Comparison of ENCODE assay signal across 9 cellular contexts in genomic region chr11:75325713-75326438, GRCh38. TPM values are rescaled to one million over a fixed set of nuclear protein-coding genes. Genes with fewer than 3 reads are reported as not detected.
A peak's percentile ranks its signal among the peaks of the same experiment; 100 is the strongest.
DNase-seq lines count a peak whose midpoint lies in the region; ATAC-seq and TF ChIP-seq lines count a peak whose summit lies in the region.
"Had no signal": no experiment of that assay in that cellular context is flagged by ENCODE, and none has a peak within 500 bp of the region (broad histone marks: within the 10 kb centered on the region; RNA-seq: fewer than 3 reads in every experiment).

No MANE protein-coding gene starts in this region.

- POLR2A ChIA-PET in OCI-LY7 (lab: Charles Lee) = interaction anchor here (0.6 kb wide), 1 partner anchor 53 kb away, joined by 3 read pairs; no protein-coding TSS in a partner anchor

- no TSS peak for BruUV-seq in OCI-LY7 (replicated peaks; lab: Mats Ljungman, UMichigan)

- H3K27me3 Mint-ChIP-seq in activated naive CD4-positive, alpha-beta T cell treated with anti-CD3 and anti-CD28 coated beads for 36 hours (ENCODE audit: low read depth) = no peaks in the 10 kb centered on the region
- H3K27me3 Mint-ChIP-seq: activated B cell treated with CpG ODN at 0.5 μM for 24 hours had no signal

- peak overlapping the region; percentile 29 for H3K4me3 Mint-ChIP-seq in activated naive CD4-positive, alpha-beta T cell treated with anti-CD3 and anti-CD28 coated beads for 36 hours
- H3K4me3 Mint-ChIP-seq: activated B cell treated with CpG ODN at 0.5 μM for 24 hours had no signal

- H3K36me3 ChIP-seq in right atrium auricular region (no peaks in the 10 kb centered on the region), OCI-LY7 (ENCODE audit: insufficient read depth, low read length) (no peaks in the 10 kb centered on the region)

- peaks cover 0 to 32% of the 10 kb centered on the region in 2 donors for H3K4me1 ChIP-seq in right atrium auricular region
- peaks cover 5% of the 10 kb centered on the region for H3K4me1 ChIP-seq in OCI-LY7 (ENCODE audit: insufficient read depth, low read length, poor library complexity, severe bottlenecking)

- CTCF ChIA-PET in activated naive CD4-positive, alpha-beta T cell treated with anti-CD3 and anti-CD28 coated beads for 36 hours (lab: Charles Lee) = interaction anchor here (0.7 to 2.3 kb wide), 10 partner anchors 9 to 208 kb away, joined by 3 to 14 read pairs (median 5); no protein-coding TSS in a partner anchor
- CTCF ChIA-PET in OCI-LY7 (lab: Charles Lee; ENCODE audit: unreplicated experiment) = no interaction called here

- DNase-seq in activated gamma-delta T cell treated with anti-CD3 and anti-CD28 coated beads, Interleukin-2, amount 50 U/mL, for 16 hours (ENCODE audit: low read depth) = peak; percentile 17
- DNase-seq in activated gamma-delta T cell treated with Interleukin-2 at 50 U/mL for 16 hours (no peak), right atrium auricular region (ENCODE audit: low spot score) (peak; percentile 85), OCI-LY7 (ENCODE audit: low spot score) (no peak), NK-92 (lab: John Stamatoyannopoulos, UW; ENCODE audit: unreplicated experiment) (no peak)
- DNase-seq in activated naive CD4-positive, alpha-beta T cell treated with anti-CD3 and anti-CD28 coated beads for 36 hours = peak; percentile 86
- peak; percentile 44 to 55 for DNase-seq in stimulated activated CD4-positive, alpha-beta T cell treated with anti-CD3 and anti-CD28 coated beads, Interleukin-2, amount 100 ng/mL, for 48 hours
- DNase-seq: activated B cell treated with CpG ODN at 0.5 μM for 24 hours had no signal

- no peaks in the 10 kb centered on the region for H3K9me2 ChIP-seq in OCI-LY7 (ENCODE audit: insufficient read depth, low read length)

- H3K9me3 Mint-ChIP-seq in activated naive CD4-positive, alpha-beta T cell treated with anti-CD3 and anti-CD28 coated beads for 36 hours = no peaks in the 10 kb centered on the region
- H3K9me3 Mint-ChIP-seq: activated B cell treated with CpG ODN at 0.5 μM for 24 hours had no signal

- no peaks in the 10 kb centered on the region for H3K79me2 ChIP-seq in OCI-LY7 (ENCODE audit: insufficient read depth, low read depth, low read length)

- intact Hi-C loops in activated naive CD4-positive, alpha-beta T cell treated with anti-CD3 and anti-CD28 coated beads for 36 hours (cut with micrococcal nuclease) = loop anchor here (1.0 kb wide), 2 partner anchors 46 to 206 kb away; no protein-coding TSS in a partner anchor
- intact Hi-C loops in OCI-LY7 (cut with micrococcal nuclease; ENCODE audit: unreplicated experiment) = no loop called here

- no peaks in the 10 kb centered on the region for H3K27me3 ChIP-seq in right atrium auricular region

- no peak overlapping the region for H3K4me2 ChIP-seq in OCI-LY7 (ENCODE audit: low read length)

- no peaks in the 10 kb centered on the region for H3K9me3 ChIP-seq in right atrium auricular region
- H3K9me3 ChIP-seq in OCI-LY7 (ENCODE audit: low read length) = no peaks in the 10 kb centered on the region

- H3K4me3 ChIP-seq in right atrium auricular region = no peak overlapping the region
- no peak overlapping the region for H3K4me3 ChIP-seq in OCI-LY7 (ENCODE audit: low read depth, low read length, poor library complexity, severe bottlenecking)

- TF ChIP-seq CTCF in right atrium auricular region (IDR thresholded peaks at IDR 0.05) = no peak
- no peak for TF ChIP-seq CTCF in OCI-LY7 (conservative IDR thresholded peaks at IDR 0.05; ENCODE audit: low read length)

- H3K36me3 Mint-ChIP-seq in activated naive CD4-positive, alpha-beta T cell treated with anti-CD3 and anti-CD28 coated beads for 36 hours (ENCODE audit: low read depth) = peaks cover 1% of the 10 kb centered on the region

- no peak for ATAC-seq in HG03095 (IDR thresholded peaks at IDR 0.05; ENCODE audit: unreplicated experiment)

- H3K27ac ChIP-seq in right atrium auricular region (peak overlapping the region; percentile 3 to 62), OCI-LY7 (ENCODE audit: low read depth, low read length, poor library complexity, severe bottlenecking) (no peak overlapping the region)

- peaks cover 73% of the 10 kb centered on the region for H3K4me1 Mint-ChIP-seq in activated naive CD4-positive, alpha-beta T cell treated with anti-CD3 and anti-CD28 coated beads for 36 hours (ENCODE audit: low read depth)

- H4K20me1 ChIP-seq in OCI-LY7 (ENCODE audit: insufficient read depth, low read length) = no peaks in the 10 kb centered on the region

- no peak overlapping the region for H2AFZ ChIP-seq in OCI-LY7 (ENCODE audit: low read length)

- peak overlapping the region; percentile 82 for H3K27ac Mint-ChIP-seq in activated naive CD4-positive, alpha-beta T cell treated with anti-CD3 and anti-CD28 coated beads for 36 hours
- H3K27ac Mint-ChIP-seq: activated B cell treated with CpG ODN at 0.5 μM for 24 hours had no signal

RNA-seq across cellular contexts. Expression of gene ARRB1, which starts 25.6 kb away (rescaled TPM):
- total RNA-seq in activated naive CD4-positive, alpha-beta T cell treated with anti-CD3 and anti-CD28 coated beads for 36 hours = 10 to 100 TPM; 15.7 to 16.6 TPM
- total RNA-seq in right atrium auricular region (10 to 100 TPM; 19.4 to 22.9 TPM), OCI-LY7 (2022) (not detected in 2 replicates)
- total RNA-seq in OCI-LY7 (2014; rRNA removed; shearing (Covaris generic)) = not detected in 2 replicates

Comparison
In these comparisons a context has a peak if more than half of its experiments do, and no peak if none do; other contexts are left out.
1. DNase-seq: peak in activated gamma-delta T cell treated with anti-CD3 and anti-CD28 coated beads, Interleukin-2, amount 50 U/mL, for 16 hours (single experiment), activated naive CD4-positive, alpha-beta T cell treated with anti-CD3 and anti-CD28 coated beads for 36 hours (single experiment), right atrium auricular region (single experiment) and stimulated activated CD4-positive, alpha-beta T cell treated with anti-CD3 and anti-CD28 coated beads, Interleukin-2, amount 100 ng/mL, for 48 hours (2 of 2); none in activated gamma-delta T cell treated with Interleukin-2 at 50 U/mL for 16 hours (single experiment), OCI-LY7 (single experiment) and NK-92 (single experiment).
2. RNA of gene ARRB1, which starts 25.6 kb away (total RNA-seq): 19.4 to 22.9 TPM in right atrium auricular region and 15.7 to 16.6 TPM in activated naive CD4-positive, alpha-beta T cell treated with anti-CD3 and anti-CD28 coated beads for 36 hours; not detected in OCI-LY7; every median in the first group is over 10 times any median in the second.